Comparison of ENCODE assay signal across 9 cellular contexts in the genomic region with DNA sequence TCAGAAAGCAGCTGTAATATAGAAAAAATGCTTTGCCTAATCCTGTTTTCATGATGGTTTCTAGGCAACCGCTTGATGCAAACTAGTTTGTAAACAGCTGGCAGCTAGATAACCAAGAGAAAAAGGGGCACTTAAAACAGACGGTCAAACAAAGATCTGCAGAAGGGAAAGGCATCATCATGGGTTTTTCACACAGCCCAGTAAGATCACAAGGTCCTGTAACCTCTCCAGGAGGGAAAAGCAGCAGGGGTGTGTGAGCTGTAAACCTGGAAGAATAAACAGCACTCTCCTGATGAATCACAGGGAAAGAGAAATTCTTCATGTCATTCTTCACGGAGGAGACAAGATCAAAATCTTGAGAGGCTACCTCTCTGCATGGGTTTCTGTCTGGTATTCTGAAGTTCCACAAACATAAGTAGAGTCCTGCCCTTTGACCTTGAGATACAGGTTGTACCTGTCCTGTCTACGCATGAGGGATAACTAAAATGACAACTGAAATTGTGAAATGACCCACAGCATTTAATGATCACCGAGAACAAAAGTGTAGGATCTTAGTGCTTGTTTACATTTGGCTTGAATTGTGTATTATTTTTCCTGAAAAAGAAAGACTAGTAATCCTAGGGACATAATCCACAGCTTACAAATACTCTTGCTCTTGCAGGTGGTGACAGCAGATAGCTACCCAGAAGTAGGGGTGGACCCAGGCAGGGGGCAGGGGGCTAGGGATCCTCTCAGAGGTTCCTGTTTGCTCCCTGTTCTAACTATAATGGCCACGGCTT. TPM values are rescaled to one million over a fixed set of nuclear protein-coding genes. Genes with fewer than 3 reads are reported as not detected.
A peak's percentile ranks its signal among the peaks of the same experiment; 100 is the strongest.
DNase-seq lines count a peak whose midpoint lies in the region; ATAC-seq and TF ChIP-seq lines count a peak whose summit lies in the region.
"Had no signal": no experiment of that assay in that cellular context is flagged by ENCODE, and none has a peak within 500 bp of the region (broad histone marks: within the 10 kb centered on the region; RNA-seq: fewer than 3 reads in every experiment).

No MANE protein-coding gene starts in this region.

- H4K20me1 ChIP-seq in BLaER1, result 0 out of 2 replicates have a peak, but pooled peaks cover 11% of the 10 kb centered on the region

- peaks cover 8% of the 10 kb centered on the region; the same call in 1 of the 2 replicates for H3K4me1 ChIP-seq in BLaER1

- no peaks in the 10 kb centered on the region for H3K27me3 Mint-ChIP-seq in activated T-helper 2 cell treated with anti-CD3 and anti-CD28 coated beads, Interferon-gamma antibody, Interleukin-2, Interleukin-4, amounts not matched to agents 10 μg/mL and 5 μg/mL and 100 μg/mL, durations not matched to agents 14 hours and 24 hours and 36 hours (ENCODE audit: low read depth)
- H3K27me3 Mint-ChIP-seq: activated naive CD8-positive, alpha-beta T cell had no signal

- no peak overlapping the region for H3K9ac ChIP-seq in BLaER1

- no peak for DNase-seq in activated T-helper 2 cell treated with anti-CD3 and anti-CD28 coated beads, Interferon-gamma antibody, Interleukin-2, Interleukin-4, amounts not matched to agents 10 μg/mL and 5 μg/mL and 100 μg/mL, durations not matched to agents 14 hours and 24 hours and 36 hours (ENCODE audit: low spot score)
- peak; percentile 67 for DNase-seq in kidney epithelial cell (ENCODE audit: low read depth)
- DNase-seq in T-helper 2 cell, result no peak
- DNase-seq in GM03348 (ENCODE audit: low spot score), result no peak
- no peak for DNase-seq in AML-193 (lab: John Stamatoyannopoulos, UW)
- no peak for DNase-seq in stimulated activated naive CD4-positive, alpha-beta T cell treated with Interleukin-2 at 50 U/mL for 16 hours (lab: John Stamatoyannopoulos, UW)

- 0 out of 2 replicates have a peak overlapping the region, but pooled peaks have one; percentile 8 for H3K4me2 ChIP-seq in BLaER1

- intact Hi-C loops in activated T-helper 2 cell treated with anti-CD3 and anti-CD28 coated beads, Interferon-gamma antibody, Interleukin-2, Interleukin-4, amounts not matched to agents 10 μg/mL and 5 μg/mL and 100 μg/mL, durations not matched to agents 14 hours and 24 hours and 36 hours (cut with micrococcal nuclease), result no loop called here

- peak; percentile 55 for ATAC-seq in HG03432 (IDR thresholded peaks at IDR 0.05; ENCODE audit: unreplicated experiment)

- TF ChIP-seq CTCF in kidney epithelial cell (IDR thresholded peaks at IDR 0.05; ENCODE audit: insufficient read depth, low read length, poor library complexity, severe bottlenecking), result no peak

- H3K36me3 ChIP-seq in BLaER1, result peaks cover 5% of the 10 kb centered on the region
- H3K36me3 ChIP-seq in kidney epithelial cell (ENCODE audit: control insufficient read depth, insufficient read depth, low read length), result no peaks in the 10 kb centered on the region

- H3K4me3 Mint-ChIP-seq in activated T-helper 2 cell treated with anti-CD3 and anti-CD28 coated beads, Interferon-gamma antibody, Interleukin-2, Interleukin-4, amounts not matched to agents 10 μg/mL and 5 μg/mL and 100 μg/mL, durations not matched to agents 14 hours and 24 hours and 36 hours (ENCODE audit: low read depth), result no peak overlapping the region
- H3K4me3 Mint-ChIP-seq: activated naive CD8-positive, alpha-beta T cell had no signal

- no peak overlapping the region for H3K27ac ChIP-seq in BLaER1

- H3K4me3 ChIP-seq in BLaER1 (no peak overlapping the region), kidney epithelial cell (ENCODE audit: low read depth, low read length) (no peak overlapping the region)

- H3K27me3 ChIP-seq in BLaER1 (no peaks in the 10 kb centered on the region), kidney epithelial cell (ENCODE audit: control insufficient read depth, insufficient read depth, low read length) (no peaks in the 10 kb centered on the region)

- H3K9me3 ChIP-seq in BLaER1, result no peaks in the 10 kb centered on the region

- H3K9me3 Mint-ChIP-seq in activated T-helper 2 cell treated with anti-CD3 and anti-CD28 coated beads, Interferon-gamma antibody, Interleukin-2, Interleukin-4, amounts not matched to agents 10 μg/mL and 5 μg/mL and 100 μg/mL, durations not matched to agents 14 hours and 24 hours and 36 hours, result no peaks in the 10 kb centered on the region

- peak overlapping the region; percentile 26 for H3K27ac Mint-ChIP-seq in activated T-helper 2 cell treated with anti-CD3 and anti-CD28 coated beads, Interferon-gamma antibody, Interleukin-2, Interleukin-4, amounts not matched to agents 10 μg/mL and 5 μg/mL and 100 μg/mL, durations not matched to agents 14 hours and 24 hours and 36 hours
- H3K27ac Mint-ChIP-seq: activated naive CD8-positive, alpha-beta T cell had no signal

- peaks cover 27% of the 10 kb centered on the region for H3K36me3 Mint-ChIP-seq in activated T-helper 2 cell treated with anti-CD3 and anti-CD28 coated beads, Interferon-gamma antibody, Interleukin-2, Interleukin-4, amounts not matched to agents 10 μg/mL and 5 μg/mL and 100 μg/mL, durations not matched to agents 14 hours and 24 hours and 36 hours (ENCODE audit: low read depth)

- H3K4me1 Mint-ChIP-seq in activated T-helper 2 cell treated with anti-CD3 and anti-CD28 coated beads, Interferon-gamma antibody, Interleukin-2, Interleukin-4, amounts not matched to agents 10 μg/mL and 5 μg/mL and 100 μg/mL, durations not matched to agents 14 hours and 24 hours and 36 hours (ENCODE audit: low read depth), result peaks cover 17% of the 10 kb centered on the region

RNA-seq across cellular contexts. Expression of gene CREB3L2, which starts 48.0 kb away (rescaled TPM):
- total RNA-seq in activated T-helper 2 cell treated with anti-CD3 and anti-CD28 coated beads, Interferon-gamma antibody, Interleukin-2, Interleukin-4, amounts not matched to agents 10 μg/mL and 5 μg/mL and 100 μg/mL, durations not matched to agents 14 hours and 24 hours and 36 hours, result 58.6 and 65.6 TPM in 2 replicates
- 28.2 and 30.9 TPM in 2 replicates for total RNA-seq in kidney epithelial cell
